In the genomic region with DNA sequence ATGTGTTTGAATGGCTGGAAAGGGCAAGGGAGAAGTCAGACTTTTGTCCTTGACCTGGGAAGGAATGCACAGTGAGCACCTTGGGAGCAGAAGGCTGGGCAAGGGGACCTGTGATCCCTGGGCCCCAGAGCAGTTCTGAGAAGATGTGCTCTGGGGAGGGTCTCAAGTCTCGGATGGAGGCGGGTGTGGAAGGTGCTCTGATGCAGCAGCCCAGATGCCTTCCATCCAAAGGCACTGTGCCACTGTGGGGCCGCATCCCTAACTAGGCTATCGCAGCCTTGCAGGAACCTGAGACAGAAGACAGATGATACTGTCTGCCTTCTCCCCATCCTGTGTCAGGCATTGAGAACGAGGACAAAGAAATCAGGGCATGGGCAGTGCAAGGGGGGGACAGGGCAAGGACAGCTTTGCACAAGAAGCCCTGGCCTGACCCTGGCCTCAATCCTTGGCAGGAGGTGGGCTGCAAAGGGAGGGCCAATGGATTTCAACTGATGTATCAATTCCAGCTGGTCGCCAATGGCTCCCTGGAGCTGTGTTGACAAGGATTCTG, we compare ENCODE assay signal across 1 cellular context.
TF ChIP-seq lines count a peak whose summit lies in the region.

No MANE protein-coding gene starts in this region.

TF ChIP-seq in H1, 55 proteins besides CTCF, POLR2A, EP300 and RAD21:
- TF ChIP-seq GABPA (IDR thresholded peaks at IDR 0.05; ENCODE audit: borderline replicate concordance, insufficient read depth, low read length): no peak
- TF ChIP-seq CHD1 (IDR thresholded peaks at IDR 0.05; ENCODE audit: low read depth, low read length): no peak
- TF ChIP-seq, protein P1, sequence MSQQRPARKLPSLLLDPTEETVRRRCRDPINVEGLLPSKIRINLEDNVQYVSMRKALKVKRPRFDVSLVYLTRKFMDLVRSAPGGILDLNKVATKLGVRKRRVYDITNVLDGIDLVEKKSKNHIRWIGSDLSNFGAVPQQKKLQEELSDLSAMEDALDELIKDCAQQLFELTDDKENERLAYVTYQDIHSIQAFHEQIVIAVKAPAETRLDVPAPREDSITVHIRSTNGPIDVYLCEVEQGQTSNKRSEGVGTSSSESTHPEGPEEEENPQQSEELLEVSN (IDR thresholded peaks at IDR 0.05): no peak
- TF ChIP-seq SUZ12 (IDR thresholded peaks at IDR 0.05; ENCODE audit: low read length): no peak
- no peak for TF ChIP-seq KDM1A (IDR thresholded peaks at IDR 0.05; ENCODE audit: borderline replicate concordance, low read length)
- no peak for TF ChIP-seq BACH1 (IDR thresholded peaks at IDR 0.05; ENCODE audit: low read length)
- TF ChIP-seq CTBP2 (IDR thresholded peaks at IDR 0.05; ENCODE audit: borderline replicate concordance, insufficient read depth, insufficient read length, low read length): no peak
- TF ChIP-seq KDM5A (IDR thresholded peaks at IDR 0.05; ENCODE audit: low read length): no peak
- TF ChIP-seq EGR1 (IDR thresholded peaks at IDR 0.05; ENCODE audit: borderline replicate concordance, low read depth, low read length): no peak
- no peak for TF ChIP-seq HDAC6 (IDR thresholded peaks at IDR 0.05; ENCODE audit: low read depth, low read length)
- TF ChIP-seq, protein P2, sequence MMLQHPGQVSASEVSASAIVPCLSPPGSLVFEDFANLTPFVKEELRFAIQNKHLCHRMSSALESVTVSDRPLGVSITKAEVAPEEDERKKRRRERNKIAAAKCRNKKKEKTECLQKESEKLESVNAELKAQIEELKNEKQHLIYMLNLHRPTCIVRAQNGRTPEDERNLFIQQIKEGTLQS (IDR thresholded peaks at IDR 0.05; ENCODE audit: insufficient read depth, low read depth, low read length): no peak
- no peak for TF ChIP-seq NANOG (IDR thresholded peaks at IDR 0.05; ENCODE audit: insufficient read depth, low read depth, low read length, poor library complexity, severe bottlenecking)
- TF ChIP-seq RNF2 (IDR thresholded peaks at IDR 0.05; ENCODE audit: borderline replicate concordance, low read depth, low read length, missing control alignments, poor library complexity, severe bottlenecking): no peak
- no peak for TF ChIP-seq TCF12 (IDR thresholded peaks at IDR 0.05; ENCODE audit: low read depth, low read length)
- TF ChIP-seq, protein P3, sequence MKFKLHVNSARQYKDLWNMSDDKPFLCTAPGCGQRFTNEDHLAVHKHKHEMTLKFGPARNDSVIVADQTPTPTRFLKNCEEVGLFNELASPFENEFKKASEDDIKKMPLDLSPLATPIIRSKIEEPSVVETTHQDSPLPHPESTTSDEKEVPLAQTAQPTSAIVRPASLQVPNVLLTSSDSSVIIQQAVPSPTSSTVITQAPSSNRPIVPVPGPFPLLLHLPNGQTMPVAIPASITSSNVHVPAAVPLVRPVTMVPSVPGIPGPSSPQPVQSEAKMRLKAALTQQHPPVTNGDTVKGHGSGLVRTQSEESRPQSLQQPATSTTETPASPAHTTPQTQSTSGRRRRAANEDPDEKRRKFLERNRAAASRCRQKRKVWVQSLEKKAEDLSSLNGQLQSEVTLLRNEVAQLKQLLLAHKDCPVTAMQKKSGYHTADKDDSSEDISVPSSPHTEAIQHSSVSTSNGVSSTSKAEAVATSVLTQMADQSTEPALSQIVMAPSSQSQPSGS (IDR thresholded peaks at IDR 0.05; ENCODE audit: low read length): no peak
